10 cellular contexts compared by ENCODE assay signal in genomic region chr17:82239401-82239925, GRCh38. TPM values are rescaled to one million over a fixed set of nuclear protein-coding genes. Genes with fewer than 3 reads are reported as not detected.
DNase-seq lines count a peak whose midpoint lies in the region; ATAC-seq and TF ChIP-seq lines count a peak whose summit lies in the region.
"Had no signal": no experiment of that assay in that cellular context is flagged by ENCODE, and none has a peak within 500 bp of the region (broad histone marks: within the 10 kb centered on the region; RNA-seq: fewer than 3 reads in every experiment).

No MANE protein-coding gene starts in this region.

- H3F3A ChIP-seq in smooth muscle cell (ENCODE audit: low read depth), result peaks cover 38% of the 10 kb centered on the region

- H3K27me3 ChIP-seq in Panc1 (ENCODE audit: control insufficient read depth, insufficient read depth, low read length) (no peaks in the 10 kb centered on the region), esophagus (ENCODE audit: control insufficient read depth in 1 of 2, insufficient read depth in 2 of 2, low read length in 2 of 2) (no peaks in the 10 kb centered on the region), smooth muscle cell (ENCODE audit: low read depth) (no peaks in the 10 kb centered on the region)

- WGBS in esophagus, 2 donors, result 66 to 71% methylated on average over 17 of the region's 17 CpGs
- 82% methylated on average over 17 of the region's 17 CpGs for WGBS in smooth muscle cell (ENCODE audit: low lambda C conversion rate)

- TF ChIP-seq CTCF in Panc1 (IDR thresholded peaks at IDR 0.05), result no peak
- no peak for TF ChIP-seq CTCF in smooth muscle cell (IDR thresholded peaks at IDR 0.05; ENCODE audit: borderline replicate concordance, insufficient read depth, poor library complexity, severe bottlenecking)

- H3K4me2 ChIP-seq in smooth muscle cell, result no peak overlapping the region

- H3K27ac ChIP-seq in Panc1 (ENCODE audit: low read length) (peak overlapping the region; percentile 94), esophagus (ENCODE audit: low read depth in 2 of 2, low read length in 1 of 2) (peak overlapping the region; percentile 46 to 83), smooth muscle cell (ENCODE audit: low read depth) (peak overlapping the region; percentile 54)

- H3K79me2 ChIP-seq in smooth muscle cell (ENCODE audit: low read depth), result peaks cover 36% of the 10 kb centered on the region

- H3K9ac ChIP-seq in smooth muscle cell (ENCODE audit: low read depth), result no peak overlapping the region

- intact Hi-C loops in Panc1 (cut with micrococcal nuclease; ENCODE audit: unreplicated experiment), result loop anchor here (10.0 kb wide), 1 partner anchor 135 kb away; no protein-coding TSS in a partner anchor

- peak; percentile 65 for DNase-seq in DMS53 (lab: John Stamatoyannopoulos, UW)
- no peak for DNase-seq in DMS53 treated with DMSO at 0.1 percent for 48 hours (lab: John Stamatoyannopoulos, UW; ENCODE audit: unreplicated experiment)
- DNase-seq in Panc1 (ENCODE audit: low read depth, low spot score), result no peak
- DNase-seq in smooth muscle cell (lab: John Stamatoyannopoulos, UW; ENCODE audit: unreplicated experiment), result no peak
- DNase-seq in pons (ENCODE audit: low spot score), result no peak
- no peak for DNase-seq in activated gamma-delta T cell treated with Interleukin-2 at 50 U/mL for 16 hours
- DNase-seq: 8988T, NCI-H2029 treated with DMSO at 0.1 percent for 48 hours had no signal

- H2AFZ ChIP-seq in smooth muscle cell (ENCODE audit: low read depth), result no peak overlapping the region

- no peak for ATAC-seq in Panc1
- ATAC-seq in GM18502 (IDR thresholded peaks at IDR 0.05; ENCODE audit: poor library complexity, unreplicated experiment), result no peak

- H3K36me3 ChIP-seq in Panc1 (ENCODE audit: control insufficient read depth, insufficient read depth, low read length), result peaks cover 2% of the 10 kb centered on the region
- H3K36me3 ChIP-seq in esophagus (ENCODE audit: control insufficient read depth in 2 of 2, insufficient read depth in 2 of 2, low read length in 1 of 2), result peaks cover 7 to 27% of the 10 kb centered on the region in 2 donors
- H3K36me3 ChIP-seq in smooth muscle cell (ENCODE audit: low read depth), result no peaks in the 10 kb centered on the region

- CTCF ChIA-PET in Panc1 (lab: Charles Lee), result no interaction called here

- no TSS peak for BruUV-seq in Panc1 (replicated peaks; lab: Mats Ljungman, UMichigan)

- H3K9me3 ChIP-seq in Panc1 (ENCODE audit: control insufficient read depth, insufficient read depth, low read depth, low read length), result no peaks in the 10 kb centered on the region
- H3K9me3 ChIP-seq in esophagus (ENCODE audit: control insufficient read depth in 2 of 2, insufficient read depth in 1 of 2, low read depth in 1 of 2, low read length in 1 of 2), result no peaks in the 10 kb centered on the region
- no peaks in the 10 kb centered on the region for H3K9me3 ChIP-seq in smooth muscle cell (replicated peaks; ENCODE audit: low read depth)

- H4K20me1 ChIP-seq in smooth muscle cell (ENCODE audit: low read depth), result peaks cover 100% of the 10 kb centered on the region

- in situ Hi-C loops in Panc1 (cut with HindIII; ENCODE audit: low pct_unique_long_range_greater_than_20kb, low sequenced_read_pairs), result no loop called here

- no peak overlapping the region for H3K4me3 ChIP-seq in Panc1 (ENCODE audit: low read depth in 2 of 2, low read length in 2 of 2)
- no peak overlapping the region for H3K4me3 ChIP-seq in esophagus (ENCODE audit: low read depth in 1 of 2, low read length in 2 of 2)
- no peak overlapping the region for H3K4me3 ChIP-seq in smooth muscle cell

- peaks cover 97% of the 10 kb centered on the region for H3K4me1 ChIP-seq in Panc1 (ENCODE audit: control insufficient read depth, insufficient read depth, low read length)
- peaks cover 25 to 62% of the 10 kb centered on the region in 2 donors for H3K4me1 ChIP-seq in esophagus (ENCODE audit: control insufficient read depth in 2 of 2, insufficient read depth in 2 of 2, low read length in 1 of 2)
- H3K4me1 ChIP-seq in smooth muscle cell (ENCODE audit: low read depth), result peaks cover 3% of the 10 kb centered on the region

- POLR2A ChIA-PET in Panc1 (lab: Charles Lee), result no interaction called here

RNA-seq across cellular contexts. Expression of gene SLC16A3, which starts 10.6 kb away (rescaled TPM):
- total RNA-seq in Panc1 (2021; ENCODE audit: unreplicated experiment) (581 TPM), smooth muscle cell (151 and 180 TPM in 2 replicates)
- 1,387 TPM for polyA plus RNA-seq in Panc1 (2012; ENCODE audit: insufficient read length)
- polyA plus RNA-seq in esophagus (10 to 100 TPM; 17.5 to 41.0 TPM), smooth muscle cell (83.3 and 96.1 TPM in 2 replicates)

RNA-seq across cellular contexts. Expression of gene CCDC57, which starts 26.8 kb away (rescaled TPM):
- total RNA-seq in Panc1 (2021; ENCODE audit: unreplicated experiment) (63.6 TPM), smooth muscle cell (11.4 and 18.3 TPM in 2 replicates)
- polyA plus RNA-seq in Panc1 (2012; ENCODE audit: insufficient read length), result 59.2 TPM
- polyA plus RNA-seq in esophagus (10 to 100 TPM; 16.3 to 33.7 TPM), smooth muscle cell (23.1 and 34.6 TPM in 2 replicates)

RNA-seq across cellular contexts. Expression of gene CSNK1D, which starts 34.0 kb away (rescaled TPM):
- total RNA-seq in Panc1 (2021; ENCODE audit: unreplicated experiment), result 234 TPM
- 316 TPM for polyA plus RNA-seq in Panc1 (2012; ENCODE audit: insufficient read length)
- 10 to 100 TPM; 63.7 to 79.6 TPM for polyA plus RNA-seq in esophagus
- total RNA-seq in smooth muscle cell, result 51.6 and 75.3 TPM in 2 replicates
- 135 and 172 TPM in 2 replicates for polyA plus RNA-seq in smooth muscle cell
